29 cellular contexts compared by ENCODE assay signal in the genomic region with DNA sequence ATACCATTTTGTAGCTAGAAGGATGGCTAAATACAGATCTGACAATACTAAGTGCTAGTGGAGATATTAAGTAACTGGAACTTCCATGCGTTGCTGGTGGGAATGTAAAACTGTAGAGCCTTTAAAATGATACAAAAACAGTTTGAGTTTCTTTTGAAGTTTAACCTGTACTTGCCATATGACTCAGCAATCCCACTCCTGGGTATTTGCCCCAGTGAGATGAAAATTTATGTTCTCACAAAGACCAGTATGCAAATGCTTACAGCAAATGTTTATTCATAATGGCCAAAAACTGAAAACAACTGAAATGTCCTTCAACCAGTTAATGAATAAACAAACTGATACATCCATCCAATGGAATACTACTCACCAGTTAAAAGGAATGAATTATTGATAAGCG.
"Had no signal": no experiment of that assay in that cellular context is flagged by ENCODE, and none has a peak within 500 bp of the region (broad histone marks: within the 10 kb centered on the region; RNA-seq: fewer than 3 reads in every experiment).

No MANE protein-coding gene starts in this region.

- H3K9me3 ChIP-seq: ascending aorta, breast epithelium, heart left ventricle had no signal

- DNase-seq: activated CD4-positive, alpha-beta memory T cell treated with anti-CD3 and anti-CD28 coated beads for 36 hours; activated CD4-positive, alpha-beta T cell treated with anti-CD3 and anti-CD28 coated beads for 36 hours; activated CD4-positive, alpha-beta T cell treated with anti-CD3 and anti-CD28 coated beads, Interleukin-2, amount 10 ng/mL, durations not matched to agents 24 days and 14 days; activated CD4-positive, CD25-positive, alpha-beta regulatory T cell; activated CD4-positive, CD25-positive, alpha-beta regulatory T cell treated with anti-CD3 and anti-CD28 coated beads, Interleukin-2, amount 50 U/mL, for 72 hours; activated CD8-positive, alpha-beta memory T cell treated with anti-CD3 and anti-CD28 coated beads, Interleukin-2, amount 50 U/mL, for 48 hours; activated gamma-delta T cell; activated naive CD4-positive, alpha-beta T cell; activated naive CD4-positive, alpha-beta T cell treated with anti-CD3 and anti-CD28 coated beads, Interleukin-2, amount 10 ng/mL, durations not matched to agents 7 days and 5 days; activated naive CD8-positive, alpha-beta T cell treated with anti-CD3 and anti-CD28 coated beads, Interleukin-2, amount 10 ng/mL, durations not matched to agents 7 days and 5 days; activated T-cell treated with anti-CD3 and anti-CD28 coated beads for 4 hours; activated T-cell treated with anti-CD3 and anti-CD28 coated beads, Interleukin-2, amount 50 U/mL, for 24 hours; activated T-cell treated with anti-CD3 and anti-CD28 coated beads, Interleukin-2, amount 50 U/mL, for 72 hours; central memory CD4-positive, alpha-beta T cell; cerebellar nuclear complex; dorsolateral prefrontal cortex; effector memory CD4-positive, alpha-beta T cell; endodermal cell; foreskin fibroblast; glutamatergic neuron; heart left ventricle; T-helper 2 cell had no signal

- H3K27ac ChIP-seq: ascending aorta, breast epithelium, cardiac muscle cell, coronary artery, dorsolateral prefrontal cortex, heart left ventricle had no signal

- ATAC-seq: activated CD4-positive, alpha-beta T cell treated with anti-CD3 and anti-CD28 coated beads for 36 hours; activated naive CD4-positive, alpha-beta T cell treated with anti-CD3 and anti-CD28 coated beads, Interleukin-2, amount 50 U/mL, for 72 hours; activated T-cell treated with anti-CD3 and anti-CD28 coated beads, Interleukin-2, amount 50 U/mL, for 72 hours; esophagus mucosa; heart left ventricle had no signal

- H3K36me3 ChIP-seq: ascending aorta, breast epithelium, cardiac muscle cell, heart left ventricle had no signal

- H3K27me3 ChIP-seq: ascending aorta, breast epithelium, cardiac muscle cell, dorsolateral prefrontal cortex, heart left ventricle had no signal

- FAIRE-seq: frontal cortex had no signal

- H3K4me3 ChIP-seq: ascending aorta, breast epithelium, cardiac muscle cell, coronary artery, dorsolateral prefrontal cortex, heart left ventricle had no signal

- H3K4me1 ChIP-seq: ascending aorta, breast epithelium had no signal
